1 cellular context compared by ENCODE assay signal in genomic region chr5:114434396-114435219, GRCh38.
TF ChIP-seq lines count a peak whose summit lies in the region.

No MANE protein-coding gene starts in this region.

TF ChIP-seq in IMR-90, 13 proteins besides CTCF, POLR2A, EP300 and RAD21:
- no peak for TF ChIP-seq USF2 (IDR thresholded peaks at IDR 0.05; ENCODE audit: low read depth, low read length)
- TF ChIP-seq CEBPB (IDR thresholded peaks at IDR 0.05; ENCODE audit: low read depth, low read length) = no peak
- TF ChIP-seq CHD1 (IDR thresholded peaks at IDR 0.05; ENCODE audit: low read depth, low read length) = no peak
- no peak for TF ChIP-seq BHLHE40 (IDR thresholded peaks at IDR 0.05; ENCODE audit: low read depth, low read length)
- TF ChIP-seq MXI1 (IDR thresholded peaks at IDR 0.05; ENCODE audit: borderline replicate concordance, low read depth, low read length) = no peak
- no peak for TF ChIP-seq FOS (IDR thresholded peaks at IDR 0.05; ENCODE audit: low read depth, low read length)
- TF ChIP-seq NFE2L2 (IDR thresholded peaks at IDR 0.05; ENCODE audit: low read depth, low read length) = no peak
- TF ChIP-seq RFX5 (IDR thresholded peaks at IDR 0.05; ENCODE audit: low read depth, low read length) = no peak
- TF ChIP-seq RCOR1 (IDR thresholded peaks at IDR 0.05; ENCODE audit: insufficient replicate concordance, low read length) = no peak
- no peak for TF ChIP-seq MAZ (IDR thresholded peaks at IDR 0.05; ENCODE audit: borderline replicate concordance, low read depth, low read length)
- no peak for TF ChIP-seq MAFK (IDR thresholded peaks at IDR 0.05; ENCODE audit: low read depth, low read length)
- no peak for TF ChIP-seq SMC3 (IDR thresholded peaks at IDR 0.05; ENCODE audit: low read depth, low read length)
- no peak for TF ChIP-seq ELK1 (IDR thresholded peaks at IDR 0.05; ENCODE audit: borderline replicate concordance, low read depth, low read length)
TF ChIP-seq in IMR-90: peak in this region for 0.
